In the genomic region with DNA sequence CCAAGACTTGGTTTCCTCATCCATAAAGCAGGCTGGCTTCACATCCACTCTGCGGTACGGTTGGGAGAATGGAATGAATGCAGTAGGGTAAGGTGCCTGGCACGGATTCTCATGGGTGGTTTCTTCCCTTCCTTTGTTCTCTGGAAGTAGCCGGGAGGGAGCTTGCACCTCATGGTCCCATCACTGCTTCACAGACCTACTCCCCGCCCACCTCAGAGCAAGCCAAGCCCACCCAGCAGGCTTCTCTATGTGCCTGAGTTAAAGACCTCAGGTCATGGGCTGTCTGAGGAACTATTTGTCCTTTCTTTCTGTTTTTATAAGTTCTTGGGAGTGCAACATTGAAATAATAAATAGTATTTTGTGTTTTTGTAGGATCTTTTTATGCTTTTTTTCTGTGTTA, we compare ENCODE assay signal across 27 cellular contexts. TPM values are rescaled to one million over a fixed set of nuclear protein-coding genes. Genes with fewer than 3 reads are reported as not detected.
"Had no signal": no experiment of that assay in that cellular context is flagged by ENCODE, and none has a peak within 500 bp of the region (broad histone marks: within the 10 kb centered on the region; RNA-seq: fewer than 3 reads in every experiment).

No MANE protein-coding gene starts in this region.

- H3K36me3 Mint-ChIP-seq: activated CD4-positive, alpha-beta memory T cell treated with anti-CD3 and anti-CD28 coated beads for 36 hours; activated naive CD8-positive, alpha-beta T cell had no signal

- H3K27ac Mint-ChIP-seq: activated CD4-positive, alpha-beta memory T cell treated with anti-CD3 and anti-CD28 coated beads for 36 hours; activated CD4-positive, alpha-beta T cell treated with anti-CD3 and anti-CD28 coated beads, Interleukin-2, amount 10 ng/mL, durations not matched to agents 7 days and 5 days; activated naive CD4-positive, alpha-beta T cell treated with anti-CD3 and anti-CD28 coated beads for 36 hours; activated naive CD8-positive, alpha-beta T cell had no signal

- DNase-seq: activated CD4-positive, alpha-beta memory T cell treated with anti-CD3 and anti-CD28 coated beads for 36 hours; activated CD4-positive, alpha-beta T cell treated with anti-CD3 and anti-CD28 coated beads, Interleukin-2, amount 10 ng/mL, durations not matched to agents 7 days and 5 days; activated CD4-positive, CD25-positive, alpha-beta regulatory T cell; activated CD8-positive, alpha-beta memory T cell treated with anti-CD3 and anti-CD28 coated beads for 24 hours; activated gamma-delta T cell; activated naive CD4-positive, alpha-beta T cell treated with anti-CD3 and anti-CD28 coated beads for 36 hours; activated T-cell treated with anti-CD3 and anti-CD28 coated beads, Interleukin-2, amount 50 U/mL, for 4 hours; amygdala; Karpas-422; MM.1S; NCI-H1105; NCI-H1436; NCI-H1694 treated with DMSO at 0.1 percent for 48 hours; NCI-H2029 treated with DMSO at 0.1 percent for 48 hours; NCI-H345; NCI-H510A; NCI-H526 treated with DMSO at 0.1 percent for 48 hours; NCI-H82; SK-N-SH; T-helper 1 cell had no signal

- H3K4me1 Mint-ChIP-seq: activated CD4-positive, alpha-beta T cell treated with anti-CD3 and anti-CD28 coated beads, Interleukin-2, amount 10 ng/mL, durations not matched to agents 7 days and 5 days had no signal

- H3K9me3 Mint-ChIP-seq: activated CD4-positive, alpha-beta memory T cell treated with anti-CD3 and anti-CD28 coated beads for 36 hours; activated naive CD4-positive, alpha-beta T cell treated with anti-CD3 and anti-CD28 coated beads for 36 hours; activated T-cell treated with anti-CD3 and anti-CD28 coated beads, Interleukin-2, amount 50 U/mL, for 4 hours had no signal

- ATAC-seq: activated T-cell treated with anti-CD3 and anti-CD28 coated beads, Interleukin-2, amount 50 U/mL, for 4 hours; Right ventricle myocardium inferior had no signal

- H3K9me3 ChIP-seq: SK-N-SH had no signal

- H3K9ac ChIP-seq: SK-N-SH had no signal

- H3K4me3 Mint-ChIP-seq: activated CD4-positive, alpha-beta memory T cell treated with anti-CD3 and anti-CD28 coated beads for 36 hours; activated CD4-positive, alpha-beta T cell treated with anti-CD3 and anti-CD28 coated beads, Interleukin-2, amount 10 ng/mL, durations not matched to agents 7 days and 5 days; activated naive CD4-positive, alpha-beta T cell treated with anti-CD3 and anti-CD28 coated beads for 36 hours; activated naive CD8-positive, alpha-beta T cell; activated T-cell treated with anti-CD3 and anti-CD28 coated beads, Interleukin-2, amount 50 U/mL, for 4 hours had no signal

- H3K27ac ChIP-seq: VCaP had no signal

- H3K4me2 ChIP-seq: SK-N-SH had no signal

RNA-seq across cellular contexts. Expression of a gene that starts 3.5 kb away (rescaled TPM):
- total RNA-seq: activated CD4-positive, alpha-beta memory T cell treated with anti-CD3 and anti-CD28 coated beads for 36 hours; activated CD4-positive, alpha-beta T cell treated with anti-CD3 and anti-CD28 coated beads, Interleukin-2, amount 10 ng/mL, durations not matched to agents 7 days and 5 days; activated naive CD4-positive, alpha-beta T cell treated with anti-CD3 and anti-CD28 coated beads for 36 hours; activated T-cell treated with anti-CD3 and anti-CD28 coated beads, Interleukin-2, amount 50 U/mL, for 4 hours; cardiac septum; OCI-LY7; Right ventricle myocardium inferior; RPMI7951; T-helper 2 cell treated with Interferon-gamma antibody and Interleukin-4, amounts not matched to agents 100 ng/mL and 5 ng/mL, for 36 hours had no signal

RNA-seq across cellular contexts. Expression of a gene that starts 48.9 kb away (rescaled TPM):
- total RNA-seq: activated CD4-positive, alpha-beta memory T cell treated with anti-CD3 and anti-CD28 coated beads for 36 hours; activated CD4-positive, alpha-beta T cell treated with anti-CD3 and anti-CD28 coated beads, Interleukin-2, amount 10 ng/mL, durations not matched to agents 7 days and 5 days; activated naive CD4-positive, alpha-beta T cell treated with anti-CD3 and anti-CD28 coated beads for 36 hours; activated T-cell treated with anti-CD3 and anti-CD28 coated beads, Interleukin-2, amount 50 U/mL, for 4 hours; cardiac septum; OCI-LY7; Right ventricle myocardium inferior; RPMI7951; T-helper 2 cell treated with Interferon-gamma antibody and Interleukin-4, amounts not matched to agents 100 ng/mL and 5 ng/mL, for 36 hours had no signal
